ENCODE assay signal across 20 cellular contexts in genomic region chr14:49420201-49420600, GRCh38.
DNase-seq lines count a peak whose midpoint lies in the region; ATAC-seq lines count a peak whose summit lies in the region.
"Had no signal": no experiment of that assay in that cellular context is flagged by ENCODE, and none has a peak within 500 bp of the region (broad histone marks: within the 10 kb centered on the region; RNA-seq: fewer than 3 reads in every experiment).

No MANE protein-coding gene starts in this region.

- H3K4me3 ChIP-seq in right cardiac atrium (ENCODE audit: low read length) = no peak overlapping the region
- no peak overlapping the region for H3K4me3 ChIP-seq in MG63
- H3K4me3 ChIP-seq: A549, lower lobe of right lung, psoas muscle, transverse colon had no signal

- ATAC-seq in GM19395 (IDR thresholded peaks at IDR 0.05; ENCODE audit: unreplicated experiment) = peak; percentile 78
- ATAC-seq in HG03342 (IDR thresholded peaks at IDR 0.05; ENCODE audit: unreplicated experiment) = peak; percentile 44
- ATAC-seq in right cardiac atrium = no peak
- ATAC-seq: A549; lower lobe of right lung; naive thymus-derived CD8-positive, alpha-beta T cell; psoas muscle had no signal

- H3K4me1 ChIP-seq in right cardiac atrium (ENCODE audit: control insufficient read depth, insufficient read depth, low read length) = no peaks in the 10 kb centered on the region
- H3K4me1 ChIP-seq: lower lobe of right lung, psoas muscle, transverse colon had no signal

- no peaks in the 10 kb centered on the region for H3K4me1 Mint-ChIP-seq in activated CD4-positive, alpha-beta T cell treated with anti-CD3 and anti-CD28 coated beads, Interleukin-2, amount 10 ng/mL, durations not matched to agents 7 days and 5 days
- H3K4me1 Mint-ChIP-seq: central memory CD8-positive, alpha-beta T cell; endodermal cell; naive thymus-derived CD8-positive, alpha-beta T cell had no signal

- H3K36me3 Mint-ChIP-seq in activated CD4-positive, alpha-beta T cell treated with anti-CD3 and anti-CD28 coated beads, Interleukin-2, amount 10 ng/mL, durations not matched to agents 7 days and 5 days (ENCODE audit: low read depth) = no peaks in the 10 kb centered on the region
- H3K36me3 Mint-ChIP-seq: naive thymus-derived CD8-positive, alpha-beta T cell had no signal

- H3K36me3 ChIP-seq in MG63 = no peaks in the 10 kb centered on the region
- H3K36me3 ChIP-seq: lower lobe of right lung, transverse colon had no signal

- no peak overlapping the region for H3K4me3 Mint-ChIP-seq in activated CD4-positive, alpha-beta T cell treated with anti-CD3 and anti-CD28 coated beads, Interleukin-2, amount 10 ng/mL, durations not matched to agents 7 days and 5 days
- H3K4me3 Mint-ChIP-seq: central memory CD8-positive, alpha-beta T cell; endodermal cell; naive thymus-derived CD8-positive, alpha-beta T cell had no signal

- WGBS in right cardiac atrium = 95% methylated on average over 3 of the region's 3 CpGs

- no peaks in the 10 kb centered on the region for H3K9me3 ChIP-seq in right cardiac atrium (ENCODE audit: control insufficient read depth, low read length)
- H3K9me3 ChIP-seq in MG63 = no peaks in the 10 kb centered on the region
- H3K9me3 ChIP-seq: A549, lower lobe of right lung, psoas muscle, transverse colon had no signal

- H3K9me3 Mint-ChIP-seq in activated CD4-positive, alpha-beta T cell treated with anti-CD3 and anti-CD28 coated beads, Interleukin-2, amount 10 ng/mL, durations not matched to agents 7 days and 5 days = no peaks in the 10 kb centered on the region
- H3K9me3 Mint-ChIP-seq: central memory CD8-positive, alpha-beta T cell; endodermal cell; naive thymus-derived CD8-positive, alpha-beta T cell had no signal

- POLR2A ChIA-PET in activated CD4-positive, alpha-beta T cell treated with anti-CD3 and anti-CD28 coated beads, Interleukin-2, amount 10 ng/mL, durations not matched to agents 7 days and 5 days (lab: Charles Lee) = no interaction called here

- H3K27ac ChIP-seq in right cardiac atrium (ENCODE audit: low read length) = no peak overlapping the region
- H3K27ac ChIP-seq: A549, HL-60, lower lobe of right lung, psoas muscle, transverse colon had no signal

- H3K27ac Mint-ChIP-seq in activated CD4-positive, alpha-beta T cell treated with anti-CD3 and anti-CD28 coated beads, Interleukin-2, amount 10 ng/mL, durations not matched to agents 7 days and 5 days = no peak overlapping the region
- H3K27ac Mint-ChIP-seq: endodermal cell; naive thymus-derived CD8-positive, alpha-beta T cell had no signal

- H3K27me3 ChIP-seq in right cardiac atrium (ENCODE audit: control insufficient read depth, insufficient read depth) = no peaks in the 10 kb centered on the region
- H3K27me3 ChIP-seq in MG63 = no peaks in the 10 kb centered on the region
- H3K27me3 ChIP-seq: transverse colon had no signal

- H3K27me3 Mint-ChIP-seq in activated CD4-positive, alpha-beta T cell treated with anti-CD3 and anti-CD28 coated beads, Interleukin-2, amount 10 ng/mL, durations not matched to agents 7 days and 5 days = peaks cover 13% of the 10 kb centered on the region

- intact Hi-C loops in right cardiac atrium (cut with DNase I) = no loop called here

- peak; percentile 27 to 46 for DNase-seq in activated CD4-positive, alpha-beta T cell treated with anti-CD3 and anti-CD28 coated beads, Interleukin-2, amount 50 U/mL, for 48 hours
- DNase-seq in activated CD4-positive, alpha-beta T cell treated with anti-CD3 and anti-CD28 coated beads, Interleukin-2, amount 10 ng/mL, durations not matched to agents 7 days and 5 days = no peak
- DNase-seq in stimulated activated CD4-positive, alpha-beta T cell treated with anti-CD3 and anti-CD28 coated beads, Interleukin-1b, Interleukin-23, amount 100 ng/mL, for 48 hours = peak; percentile 59
- DNase-seq in NCI-H128 (lab: John Stamatoyannopoulos, UW; ENCODE audit: unreplicated experiment) = no peak
- DNase-seq in right cardiac atrium = no peak
- DNase-seq in MG63 = no peak
- DNase-seq: endodermal cell; KG1; lower lobe of right lung; naive thymus-derived CD8-positive, alpha-beta T cell; NCI-H1092 treated with DMSO at 0.1 percent for 48 hours; NCI-H2171 treated with DMSO at 0.1 percent for 48 hours; psoas muscle; Right ventricle myocardium superior; transverse colon had no signal

- CTCF ChIA-PET in activated CD4-positive, alpha-beta T cell treated with anti-CD3 and anti-CD28 coated beads, Interleukin-2, amount 10 ng/mL, durations not matched to agents 7 days and 5 days (lab: Charles Lee) = interaction anchor here (0.7 kb wide), 1 partner anchor 16 kb away, joined by 3 read pairs; no protein-coding TSS in a partner anchor

Comparison
In these comparisons a context has a peak if more than half of its experiments do, and no peak if none do; other contexts are left out.
1. DNase-seq: peak in activated CD4-positive, alpha-beta T cell treated with anti-CD3 and anti-CD28 coated beads, Interleukin-2, amount 50 U/mL, for 48 hours (2 of 2) and stimulated activated CD4-positive, alpha-beta T cell treated with anti-CD3 and anti-CD28 coated beads, Interleukin-1b, Interleukin-23, amount 100 ng/mL, for 48 hours (single experiment); none in activated CD4-positive, alpha-beta T cell treated with anti-CD3 and anti-CD28 coated beads, Interleukin-2, amount 10 ng/mL, durations not matched to agents 7 days and 5 days (single experiment), NCI-H128 (single experiment), right cardiac atrium (0 of 3) and MG63 (single experiment).
2. ATAC-seq: peak in GM19395 (single experiment) and HG03342 (single experiment); none in right cardiac atrium (0 of 2).